9 cellular contexts compared by ENCODE assay signal in the genomic region with DNA sequence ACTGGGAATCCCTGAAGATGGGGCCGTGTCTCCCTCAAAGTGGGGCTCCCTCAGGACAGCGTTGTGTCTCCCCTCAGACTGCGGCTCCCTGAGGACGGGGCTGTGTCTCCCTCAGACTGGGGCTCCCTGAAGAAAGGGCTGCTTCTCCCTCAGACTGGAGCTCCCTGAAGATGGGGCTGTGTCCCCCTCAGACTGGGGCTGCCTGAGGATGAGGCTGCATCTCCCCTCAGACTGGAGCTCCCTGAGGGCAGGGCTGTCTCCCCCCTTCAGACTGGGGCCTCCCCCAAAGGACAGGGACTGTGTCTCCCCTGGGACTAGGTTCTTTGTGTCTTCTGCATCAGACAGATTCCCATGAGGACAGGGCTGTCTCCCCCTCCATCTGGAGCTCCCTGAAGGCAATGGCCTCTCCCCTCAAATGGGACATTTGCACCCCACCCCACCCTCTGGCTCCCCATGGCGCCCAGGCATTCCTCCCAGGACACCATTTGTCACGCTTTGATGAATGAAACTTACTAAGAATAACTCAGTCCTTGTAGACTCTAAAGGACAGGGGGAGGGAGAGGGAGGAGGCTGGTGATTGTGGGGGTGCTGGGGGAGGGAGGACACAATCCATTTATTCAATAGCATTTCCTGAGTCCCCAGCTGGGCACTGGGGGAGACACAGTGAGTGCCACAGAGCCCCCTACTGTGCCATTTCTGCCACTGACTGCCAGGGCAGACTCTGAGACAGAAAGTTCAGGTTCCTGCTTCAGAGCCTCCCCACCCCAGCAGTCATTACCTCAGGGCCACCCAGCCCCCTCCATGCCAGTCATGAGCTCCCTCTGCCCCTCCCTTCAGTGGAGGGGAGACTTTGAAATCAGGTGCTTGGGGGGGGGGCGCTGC.
A peak's percentile ranks its signal among the peaks of the same experiment; 100 is the strongest.
DNase-seq lines count a peak whose midpoint lies in the region; ATAC-seq and TF ChIP-seq lines count a peak whose summit lies in the region.
"Had no signal": no experiment of that assay in that cellular context is flagged by ENCODE, and none has a peak within 500 bp of the region (broad histone marks: within the 10 kb centered on the region; RNA-seq: fewer than 3 reads in every experiment).

No MANE protein-coding gene starts in this region.

- no peak overlapping the region for H3K27ac Mint-ChIP-seq in activated CD4-positive, alpha-beta T cell treated with anti-CD3 and anti-CD28 coated beads for 36 hours
- H3K27ac Mint-ChIP-seq: activated T-cell treated with anti-CD3 and anti-CD28 coated beads, Interleukin-2, amount 50 U/mL, for 24 hours had no signal

- peaks cover 18% of the 10 kb centered on the region for H3K27me3 Mint-ChIP-seq in activated CD4-positive, alpha-beta T cell treated with anti-CD3 and anti-CD28 coated beads for 36 hours

- intact Hi-C loops in activated CD4-positive, alpha-beta T cell treated with anti-CD3 and anti-CD28 coated beads for 36 hours (cut with DNase I, micrococcal nuclease), result loop anchor here (5.0 kb wide), 3 partner anchors 233 to 368 kb away; partner anchors contain the start of genes MAD2L1BP (in 1 of the 2) and VEGFA (in 1 of the 2)
- intact Hi-C loops in testis (cut with DNase I; ENCODE audit: low total_unique reads), result no loop called here

- TF ChIP-seq POLR2A in testis (IDR thresholded peaks at IDR 0.05), result no peak

- peaks cover 0 to 7% (median 2%) of the 10 kb centered on the region in 3 donors for H3K27me3 ChIP-seq in skeletal muscle tissue (ENCODE audit: control insufficient read depth in 3 of 3, insufficient read depth in 3 of 3, low read length in 3 of 3)
- H3K27me3 ChIP-seq in testis, result no peaks in the 10 kb centered on the region

- no peaks in the 10 kb centered on the region for H3K9me3 ChIP-seq in skeletal muscle tissue (ENCODE audit: control insufficient read depth in 3 of 3, low read length in 3 of 3)
- H3K9me3 ChIP-seq in testis, result no peaks in the 10 kb centered on the region

- CTCF ChIA-PET in activated CD4-positive, alpha-beta T cell treated with anti-CD3 and anti-CD28 coated beads for 36 hours (lab: Charles Lee), result no interaction called here

- TF ChIP-seq CTCF in epithelial cell of proximal tubule (conservative IDR thresholded peaks at IDR 0.05; ENCODE audit: low read depth, low read length) (peak; percentile 48), testis (IDR thresholded peaks at IDR 0.05) (no peak)

- H3K4me1 Mint-ChIP-seq in activated CD4-positive, alpha-beta T cell treated with anti-CD3 and anti-CD28 coated beads for 36 hours, result peaks cover 11% of the 10 kb centered on the region

- ATAC-seq in activated CD4-positive, alpha-beta T cell treated with anti-CD3 and anti-CD28 coated beads for 36 hours, result no peak

- peaks cover 1% of the 10 kb centered on the region for H3K36me3 Mint-ChIP-seq in activated CD4-positive, alpha-beta T cell treated with anti-CD3 and anti-CD28 coated beads for 36 hours (ENCODE audit: low read depth)

- peaks cover 38 to 64% (median 47%) of the 10 kb centered on the region in 3 donors for H3K4me1 ChIP-seq in skeletal muscle tissue (ENCODE audit: control insufficient read depth in 3 of 3, insufficient read depth in 3 of 3, low read length in 3 of 3)
- H3K4me1 ChIP-seq in testis, result peaks cover 5% of the 10 kb centered on the region

- peak overlapping the region; percentile 92 for H3K27ac ChIP-seq in skeletal muscle tissue (ENCODE audit: low read depth, low read length)
- H3K27ac ChIP-seq in testis, result no peak overlapping the region

- POLR2A ChIA-PET in activated CD4-positive, alpha-beta T cell treated with anti-CD3 and anti-CD28 coated beads for 36 hours (lab: Charles Lee), result no interaction called here

- H3K4me3 ChIP-seq in epithelial cell of proximal tubule (ENCODE audit: low read depth, low read length), result no peak overlapping the region
- peak overlapping the region; percentile 5 to 66 (median 23) for H3K4me3 ChIP-seq in skeletal muscle tissue (ENCODE audit: low read length in 3 of 3)
- H3K4me3 ChIP-seq in testis, result no peak overlapping the region

- 74 to 81% methylated on average over 3 to 7 of the region's 7 CpGs for WGBS in testis, 2 donors

- DNase-seq in activated CD4-positive, alpha-beta T cell treated with anti-CD3 and anti-CD28 coated beads for 36 hours, result peak; percentile 29
- DNase-seq in activated CD4-positive, alpha-beta T cell treated with anti-CD3 and anti-CD28 coated beads, Interleukin-2, amount 50 U/mL, for 1 hour, result no peak
- DNase-seq in NCI-H69 (lab: John Stamatoyannopoulos, UW) (peak; percentile 75), epithelial cell of proximal tubule (ENCODE audit: low read depth) (no peak), testis (no peak), NCI-H1048 (lab: John Stamatoyannopoulos, UW) (no peak)
- DNase-seq in NK-92 treated with Interleukin-12 subunit alpha and Interleukin-12 subunit beta, amount 100 ng/mL, for 24 hours (lab: John Stamatoyannopoulos, UW), result no peak
- DNase-seq: activated T-cell treated with anti-CD3 and anti-CD28 coated beads, Interleukin-2, amount 50 U/mL, for 24 hours had no signal

- H3K9me3 Mint-ChIP-seq in activated CD4-positive, alpha-beta T cell treated with anti-CD3 and anti-CD28 coated beads for 36 hours (ENCODE audit: low read depth), result no peaks in the 10 kb centered on the region
- H3K9me3 Mint-ChIP-seq: activated T-cell treated with anti-CD3 and anti-CD28 coated beads, Interleukin-2, amount 50 U/mL, for 24 hours had no signal

- H3K9ac ChIP-seq in skeletal muscle tissue (ENCODE audit: low read depth in 1 of 3, low read length in 3 of 3), result peak overlapping the region; percentile 64 to 94 (median 76)

- no peaks in the 10 kb centered on the region for H3K36me3 ChIP-seq in skeletal muscle tissue (ENCODE audit: control insufficient read depth in 3 of 3, insufficient read depth in 3 of 3, low read length in 3 of 3)
- no peaks in the 10 kb centered on the region for H3K36me3 ChIP-seq in testis (ENCODE audit: low read depth, missing control alignments)

- no peak overlapping the region for H3K4me3 Mint-ChIP-seq in activated CD4-positive, alpha-beta T cell treated with anti-CD3 and anti-CD28 coated beads for 36 hours
- H3K4me3 Mint-ChIP-seq: activated T-cell treated with anti-CD3 and anti-CD28 coated beads, Interleukin-2, amount 50 U/mL, for 24 hours had no signal

Comparison
In these comparisons a context has a peak if more than half of its experiments do, and no peak if none do; other contexts are left out.
1. DNase-seq: peak in activated CD4-positive, alpha-beta T cell treated with anti-CD3 and anti-CD28 coated beads for 36 hours (single experiment) and NCI-H69 (single experiment); none in activated CD4-positive, alpha-beta T cell treated with anti-CD3 and anti-CD28 coated beads, Interleukin-2, amount 50 U/mL, for 1 hour (single experiment), epithelial cell of proximal tubule (single experiment), NK-92 treated with Interleukin-12 subunit alpha and Interleukin-12 subunit beta, amount 100 ng/mL, for 24 hours (single experiment), testis (single experiment) and NCI-H1048 (single experiment).
2. H3K4me3 ChIP-seq: peak in skeletal muscle tissue (3 of 3); none in epithelial cell of proximal tubule (single experiment) and testis (0 of 2).